ENCODE assay signal across 9 cellular contexts in genomic region chr1:10152709-10153284, GRCh38. TPM values are rescaled to one million over a fixed set of nuclear protein-coding genes. Genes with fewer than 3 reads are reported as not detected.
DNase-seq lines count a peak whose midpoint lies in the region; ATAC-seq lines count a peak whose summit lies in the region.
"Had no signal": no experiment of that assay in that cellular context is flagged by ENCODE, and none has a peak within 500 bp of the region (broad histone marks: within the 10 kb centered on the region; RNA-seq: fewer than 3 reads in every experiment).

No MANE protein-coding gene starts in this region.

- H3K9me3 Mint-ChIP-seq in activated T-helper 1 cell treated with anti-CD3 and anti-CD28 coated beads, Interleukin-12 subunit alpha, Interleukin-12 subunit beta, Interleukin-2, Interleukin-4 antibody, amounts not matched to agents 30 ng/mL and 10 ng/mL and 1 ng/mL, durations not matched to agents 14 hours and 24 hours and 36 hours, result no peaks in the 10 kb centered on the region

- H3K27me3 Mint-ChIP-seq in activated T-helper 1 cell treated with anti-CD3 and anti-CD28 coated beads, Interleukin-12 subunit alpha, Interleukin-12 subunit beta, Interleukin-2, Interleukin-4 antibody, amounts not matched to agents 30 ng/mL and 10 ng/mL and 1 ng/mL, durations not matched to agents 14 hours and 24 hours and 36 hours (ENCODE audit: insufficient read depth), result no peaks in the 10 kb centered on the region
- H3K27me3 Mint-ChIP-seq: activated naive CD8-positive, alpha-beta T cell had no signal

- intact Hi-C loops in activated T-helper 1 cell treated with anti-CD3 and anti-CD28 coated beads, Interleukin-12 subunit alpha, Interleukin-12 subunit beta, Interleukin-2, Interleukin-4 antibody, amounts not matched to agents 30 ng/mL and 10 ng/mL and 1 ng/mL, durations not matched to agents 14 hours and 24 hours and 36 hours (cut with micrococcal nuclease), result loop anchor here (1.0 to 2.0 kb wide), 2 partner anchors 202 to 210 kb away; partner anchors contain the start of genes LZIC and NMNAT1

- H3K36me3 Mint-ChIP-seq in activated T-helper 1 cell treated with anti-CD3 and anti-CD28 coated beads, Interleukin-12 subunit alpha, Interleukin-12 subunit beta, Interleukin-2, Interleukin-4 antibody, amounts not matched to agents 30 ng/mL and 10 ng/mL and 1 ng/mL, durations not matched to agents 14 hours and 24 hours and 36 hours (ENCODE audit: low read depth), result peaks cover 5% of the 10 kb centered on the region
- H3K36me3 Mint-ChIP-seq: activated naive CD8-positive, alpha-beta T cell had no signal

- no peak overlapping the region for H3K4me3 Mint-ChIP-seq in activated T-helper 1 cell treated with anti-CD3 and anti-CD28 coated beads, Interleukin-12 subunit alpha, Interleukin-12 subunit beta, Interleukin-2, Interleukin-4 antibody, amounts not matched to agents 30 ng/mL and 10 ng/mL and 1 ng/mL, durations not matched to agents 14 hours and 24 hours and 36 hours
- H3K4me3 Mint-ChIP-seq: activated naive CD8-positive, alpha-beta T cell had no signal

- no peaks in the 10 kb centered on the region for H3K4me1 Mint-ChIP-seq in activated T-helper 1 cell treated with anti-CD3 and anti-CD28 coated beads, Interleukin-12 subunit alpha, Interleukin-12 subunit beta, Interleukin-2, Interleukin-4 antibody, amounts not matched to agents 30 ng/mL and 10 ng/mL and 1 ng/mL, durations not matched to agents 14 hours and 24 hours and 36 hours (ENCODE audit: low read depth)

- no peak for ATAC-seq in GM19023 (IDR thresholded peaks at IDR 0.05; ENCODE audit: unreplicated experiment)

- DNase-seq in SIG-M5 treated with dmso at 0.1 percent for 504 hours (lab: John Stamatoyannopoulos, UW; ENCODE audit: unreplicated experiment) (peak; percentile 21), SIG-M5 (lab: John Stamatoyannopoulos, UW) (no peak), NCI-H345 treated with DMSO at 0.1 percent for 48 hours (lab: John Stamatoyannopoulos, UW; ENCODE audit: unreplicated experiment) (peak; percentile 5), glomerular endothelial cell (ENCODE audit: extremely low read depth, low read depth, low spot score) (peak; percentile 12), pons (ENCODE audit: low spot score) (peak; percentile 91)
- peak; percentile 10 for DNase-seq in activated T-helper 1 cell treated with anti-CD3 and anti-CD28 coated beads, Interleukin-12 subunit alpha, Interleukin-12 subunit beta, Interleukin-2, Interleukin-4 antibody, amounts not matched to agents 30 ng/mL and 10 ng/mL and 1 ng/mL, durations not matched to agents 14 hours and 24 hours and 36 hours (ENCODE audit: low spot score)
- DNase-seq in activated CD4-positive, CD25-positive, alpha-beta regulatory T cell treated with anti-CD3 and anti-CD28 coated beads, Interleukin-2, amount 50 U/mL, for 72 hours, result no peak

- no peak overlapping the region for H3K27ac Mint-ChIP-seq in activated T-helper 1 cell treated with anti-CD3 and anti-CD28 coated beads, Interleukin-12 subunit alpha, Interleukin-12 subunit beta, Interleukin-2, Interleukin-4 antibody, amounts not matched to agents 30 ng/mL and 10 ng/mL and 1 ng/mL, durations not matched to agents 14 hours and 24 hours and 36 hours
- H3K27ac Mint-ChIP-seq: activated naive CD8-positive, alpha-beta T cell had no signal

RNA-seq across cellular contexts. Expression of gene KIF1B, which starts 57.6 kb away (rescaled TPM):
- total RNA-seq in activated T-helper 1 cell treated with anti-CD3 and anti-CD28 coated beads, Interleukin-12 subunit alpha, Interleukin-12 subunit beta, Interleukin-2, Interleukin-4 antibody, amounts not matched to agents 30 ng/mL and 10 ng/mL and 1 ng/mL, durations not matched to agents 14 hours and 24 hours and 36 hours, result 15.8 and 19.0 TPM in 2 replicates
- total RNA-seq in glomerular endothelial cell, result 37.7 and 42.1 TPM in 2 replicates

Comparison
In these comparisons a context has a peak if more than half of its experiments do, and no peak if none do; other contexts are left out.
1. DNase-seq: peak in SIG-M5 treated with dmso at 0.1 percent for 504 hours (single experiment), NCI-H345 treated with DMSO at 0.1 percent for 48 hours (single experiment), activated T-helper 1 cell treated with anti-CD3 and anti-CD28 coated beads, Interleukin-12 subunit alpha, Interleukin-12 subunit beta, Interleukin-2, Interleukin-4 antibody, amounts not matched to agents 30 ng/mL and 10 ng/mL and 1 ng/mL, durations not matched to agents 14 hours and 24 hours and 36 hours (single experiment), glomerular endothelial cell (single experiment) and pons (single experiment); none in SIG-M5 (single experiment) and activated CD4-positive, CD25-positive, alpha-beta regulatory T cell treated with anti-CD3 and anti-CD28 coated beads, Interleukin-2, amount 50 U/mL, for 72 hours (single experiment).